1 cellular context compared by ENCODE assay signal in the genomic region with DNA sequence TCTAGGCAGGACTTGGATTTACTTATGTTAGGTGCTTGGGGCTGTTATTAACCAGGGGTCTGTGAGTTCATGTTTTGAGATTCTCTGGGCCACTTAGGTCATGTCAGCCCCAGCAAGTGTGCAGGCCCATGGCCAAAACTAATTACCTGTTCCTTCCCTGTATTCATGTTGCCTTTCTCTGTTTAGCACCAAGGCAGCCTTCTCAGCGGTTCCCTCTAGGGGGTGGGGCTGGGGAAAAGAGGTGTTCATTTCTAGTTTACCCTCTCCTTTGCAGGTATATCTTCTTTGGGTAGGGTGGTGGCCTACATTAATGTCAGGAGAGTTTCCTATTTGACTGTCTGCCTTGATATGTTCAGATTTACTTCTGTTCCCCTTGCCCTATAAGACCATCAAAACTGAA.
TF ChIP-seq lines count a peak whose summit lies in the region.

No MANE protein-coding gene starts in this region.

TF ChIP-seq in HCT116, 20 proteins besides CTCF, POLR2A, EP300 and RAD21 (continued from another document):
- TF ChIP-seq SIN3A (IDR thresholded peaks at IDR 0.05; ENCODE audit: low read depth) (no peak), EZH2phosphoT487 (IDR thresholded peaks at IDR 0.05; ENCODE audit: borderline replicate concordance) (no peak), EGR1 (IDR thresholded peaks at IDR 0.05; ENCODE audit: low read depth) (no peak), SRF (IDR thresholded peaks at IDR 0.05; ENCODE audit: low read depth) (no peak), SP1 (IDR thresholded peaks at IDR 0.05; ENCODE audit: low read depth) (no peak), TCF7L2 (IDR thresholded peaks at IDR 0.05; ENCODE audit: borderline replicate concordance, extremely low read depth, insufficient read depth, insufficient read length) (no peak), CEBPB (IDR thresholded peaks at IDR 0.05; ENCODE audit: low read depth) (no peak), ELF1 (IDR thresholded peaks at IDR 0.05; ENCODE audit: borderline replicate concordance, low read depth) (no peak), YY1 (IDR thresholded peaks at IDR 0.05; ENCODE audit: extremely low read depth, insufficient replicate concordance, low read depth, low read length) (no peak), ZNF274 (IDR thresholded peaks at IDR 0.05; ENCODE audit: low read depth, low read length) (no peak)
- TF ChIP-seq, protein P1, sequence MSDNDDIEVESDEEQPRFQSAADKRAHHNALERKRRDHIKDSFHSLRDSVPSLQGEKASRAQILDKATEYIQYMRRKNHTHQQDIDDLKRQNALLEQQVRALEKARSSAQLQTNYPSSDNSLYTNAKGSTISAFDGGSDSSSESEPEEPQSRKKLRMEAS (IDR thresholded peaks at IDR 0.05), result no peak
- TF ChIP-seq, protein P2, sequence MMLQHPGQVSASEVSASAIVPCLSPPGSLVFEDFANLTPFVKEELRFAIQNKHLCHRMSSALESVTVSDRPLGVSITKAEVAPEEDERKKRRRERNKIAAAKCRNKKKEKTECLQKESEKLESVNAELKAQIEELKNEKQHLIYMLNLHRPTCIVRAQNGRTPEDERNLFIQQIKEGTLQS (IDR thresholded peaks at IDR 0.05), result no peak
